ENCODE assay signal across 2 cellular contexts in the genomic region with DNA sequence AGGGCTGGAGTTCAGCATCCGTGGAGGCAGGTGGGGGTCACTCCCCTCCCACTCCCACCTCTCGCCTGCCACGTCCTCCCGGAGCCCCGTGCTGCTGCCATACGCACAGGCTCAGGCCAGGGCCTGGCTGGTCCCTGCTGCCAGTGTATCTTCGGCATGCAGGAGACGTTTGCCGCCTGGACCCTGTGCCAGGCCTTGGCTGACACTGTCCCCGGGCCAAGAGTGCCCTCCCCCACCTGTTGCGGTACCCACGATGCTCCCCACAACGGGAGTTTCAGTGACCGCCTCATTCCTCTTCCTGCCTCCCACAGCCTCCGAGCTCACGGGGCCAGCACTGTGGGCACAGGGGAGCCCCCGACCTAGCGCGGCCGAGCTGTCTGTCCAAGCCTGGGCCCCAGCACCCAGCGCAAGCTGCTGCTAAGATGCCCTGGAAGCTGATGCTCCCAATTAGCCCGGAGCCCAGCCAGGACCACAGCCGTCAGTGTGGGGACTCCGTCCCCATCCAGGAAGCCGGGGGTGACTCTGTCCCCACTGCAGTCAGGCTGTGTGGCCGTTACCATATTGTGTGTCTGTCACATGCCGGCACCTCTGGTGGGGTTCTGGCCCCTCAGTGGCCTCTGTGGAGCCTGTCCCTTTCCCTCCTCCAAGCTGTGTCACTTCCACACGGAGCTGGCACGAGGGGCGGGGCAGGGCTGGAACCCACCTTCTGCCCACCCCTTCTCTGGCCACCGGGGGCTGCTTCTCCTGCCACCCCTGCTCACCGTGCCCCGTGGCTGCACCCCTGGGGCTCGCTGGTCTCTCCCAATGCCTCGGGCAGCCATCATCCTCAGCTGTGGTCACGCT.
TF ChIP-seq lines count a peak whose summit lies in the region.

No MANE protein-coding gene starts in this region.

TF ChIP-seq in SK-N-SH, 30 proteins besides CTCF, POLR2A, EP300 and RAD21 (continued from another document):
- TF ChIP-seq, protein P1, sequence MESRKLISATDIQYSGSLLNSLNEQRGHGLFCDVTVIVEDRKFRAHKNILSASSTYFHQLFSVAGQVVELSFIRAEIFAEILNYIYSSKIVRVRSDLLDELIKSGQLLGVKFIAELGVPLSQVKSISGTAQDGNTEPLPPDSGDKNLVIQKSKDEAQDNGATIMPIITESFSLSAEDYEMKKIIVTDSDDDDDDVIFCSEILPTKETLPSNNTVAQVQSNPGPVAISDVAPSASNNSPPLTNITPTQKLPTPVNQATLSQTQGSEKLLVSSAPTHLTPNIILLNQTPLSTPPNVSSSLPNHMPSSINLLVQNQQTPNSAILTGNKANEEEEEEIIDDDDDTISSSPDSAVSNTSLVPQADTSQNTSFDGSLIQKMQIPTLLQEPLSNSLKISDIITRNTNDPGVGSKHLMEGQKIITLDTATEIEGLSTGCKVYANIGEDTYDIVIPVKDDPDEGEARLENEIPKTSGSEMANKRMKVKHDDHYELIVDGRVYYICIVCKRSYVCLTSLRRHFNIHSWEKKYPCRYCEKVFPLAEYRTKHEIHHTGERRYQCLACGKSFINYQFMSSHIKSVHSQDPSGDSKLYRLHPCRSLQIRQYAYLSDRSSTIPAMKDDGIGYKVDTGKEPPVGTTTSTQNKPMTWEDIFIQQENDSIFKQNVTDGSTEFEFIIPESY (IDR thresholded peaks at IDR 0.05; ENCODE audit: borderline replicate concordance, low read depth): no peak
- TF ChIP-seq POLR2AphosphoS5 (IDR thresholded peaks at IDR 0.05; ENCODE audit: low read depth, low read length) (no peak), NRF1 (IDR thresholded peaks at IDR 0.05; ENCODE audit: low read depth, low read length) (no peak), NFIC (IDR thresholded peaks at IDR 0.05; ENCODE audit: borderline replicate concordance) (no peak), TCF12 (IDR thresholded peaks at IDR 0.05) (no peak), YY1 (IDR thresholded peaks at IDR 0.05; ENCODE audit: low read depth) (no peak), FOXM1 (IDR thresholded peaks at IDR 0.05; ENCODE audit: low read depth) (no peak), MEF2A (IDR thresholded peaks at IDR 0.05; ENCODE audit: borderline replicate concordance, low read depth) (no peak)
TF ChIP-seq in SK-N-SH: peak in this region for 0.

TF ChIP-seq in SK-N-SH treated with all-trans-retinoic acid at 6 μM for 48 hours, 23 proteins besides CTCF, POLR2A, EP300 and RAD21 (continued from another document):
- TF ChIP-seq, protein P2, sequence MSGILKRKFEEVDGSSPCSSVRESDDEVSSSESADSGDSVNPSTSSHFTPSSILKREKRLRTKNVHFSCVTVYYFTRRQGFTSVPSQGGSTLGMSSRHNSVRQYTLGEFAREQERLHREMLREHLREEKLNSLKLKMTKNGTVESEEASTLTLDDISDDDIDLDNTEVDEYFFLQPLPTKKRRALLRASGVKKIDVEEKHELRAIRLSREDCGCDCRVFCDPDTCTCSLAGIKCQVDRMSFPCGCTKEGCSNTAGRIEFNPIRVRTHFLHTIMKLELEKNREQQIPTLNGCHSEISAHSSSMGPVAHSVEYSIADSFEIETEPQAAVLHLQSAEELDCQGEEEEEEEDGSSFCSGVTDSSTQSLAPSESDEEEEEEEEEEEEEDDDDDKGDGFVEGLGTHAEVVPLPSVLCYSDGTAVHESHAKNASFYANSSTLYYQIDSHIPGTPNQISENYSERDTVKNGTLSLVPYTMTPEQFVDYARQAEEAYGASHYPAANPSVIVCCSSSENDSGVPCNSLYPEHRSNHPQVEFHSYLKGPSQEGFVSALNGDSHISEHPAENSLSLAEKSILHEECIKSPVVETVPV (CRISPR knock-in tag; IDR thresholded peaks at IDR 0.05): no peak
- TF ChIP-seq ZNF565 (CRISPR knock-in tag; conservative IDR thresholded peaks at IDR 0.05; ENCODE audit: low read depth) (no peak), ESRRG (CRISPR knock-in tag; IDR thresholded peaks at IDR 0.05) (no peak), PPARA (CRISPR knock-in tag; IDR thresholded peaks at IDR 0.05; ENCODE audit: borderline replicate concordance) (no peak), ISL1 (CRISPR knock-in tag; IDR thresholded peaks at IDR 0.05) (no peak), ZC3H10 (CRISPR knock-in tag; IDR thresholded peaks at IDR 0.05) (no peak), ZNF8 (CRISPR knock-in tag; IDR thresholded peaks at IDR 0.05) (no peak), ZNF70 (CRISPR knock-in tag; IDR thresholded peaks at IDR 0.05) (no peak), TCF4 (CRISPR knock-in tag; IDR thresholded peaks at IDR 0.05; ENCODE audit: borderline replicate concordance) (no peak), TOX (CRISPR knock-in tag; IDR thresholded peaks at IDR 0.05; ENCODE audit: borderline replicate concordance) (no peak), ZFP3 (CRISPR knock-in tag; IDR thresholded peaks at IDR 0.05) (no peak), OSR1 (CRISPR knock-in tag; IDR thresholded peaks at IDR 0.05) (no peak), GLIS3 (CRISPR knock-in tag; IDR thresholded peaks at IDR 0.05) (no peak)
- TF ChIP-seq, protein P3, sequence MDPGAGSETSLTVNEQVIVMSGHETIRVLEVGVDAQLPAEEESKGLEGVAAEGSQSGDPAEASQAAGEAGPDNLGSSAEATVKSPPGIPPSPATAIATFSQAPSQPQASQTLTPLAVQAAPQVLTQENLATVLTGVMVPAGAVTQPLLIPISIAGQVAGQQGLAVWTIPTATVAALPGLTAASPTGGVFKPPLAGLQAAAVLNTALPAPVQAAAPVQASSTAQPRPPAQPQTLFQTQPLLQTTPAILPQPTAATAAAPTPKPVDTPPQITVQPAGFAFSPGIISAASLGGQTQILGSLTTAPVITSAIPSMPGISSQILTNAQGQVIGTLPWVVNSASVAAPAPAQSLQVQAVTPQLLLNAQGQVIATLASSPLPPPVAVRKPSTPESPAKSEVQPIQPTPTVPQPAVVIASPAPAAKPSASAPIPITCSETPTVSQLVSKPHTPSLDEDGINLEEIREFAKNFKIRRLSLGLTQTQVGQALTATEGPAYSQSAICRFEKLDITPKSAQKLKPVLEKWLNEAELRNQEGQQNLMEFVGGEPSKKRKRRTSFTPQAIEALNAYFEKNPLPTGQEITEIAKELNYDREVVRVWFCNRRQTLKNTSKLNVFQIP (CRISPR knock-in tag; IDR thresholded peaks at IDR 0.05; ENCODE audit: borderline replicate concordance, low read depth): no peak
- TF ChIP-seq, protein P4, sequence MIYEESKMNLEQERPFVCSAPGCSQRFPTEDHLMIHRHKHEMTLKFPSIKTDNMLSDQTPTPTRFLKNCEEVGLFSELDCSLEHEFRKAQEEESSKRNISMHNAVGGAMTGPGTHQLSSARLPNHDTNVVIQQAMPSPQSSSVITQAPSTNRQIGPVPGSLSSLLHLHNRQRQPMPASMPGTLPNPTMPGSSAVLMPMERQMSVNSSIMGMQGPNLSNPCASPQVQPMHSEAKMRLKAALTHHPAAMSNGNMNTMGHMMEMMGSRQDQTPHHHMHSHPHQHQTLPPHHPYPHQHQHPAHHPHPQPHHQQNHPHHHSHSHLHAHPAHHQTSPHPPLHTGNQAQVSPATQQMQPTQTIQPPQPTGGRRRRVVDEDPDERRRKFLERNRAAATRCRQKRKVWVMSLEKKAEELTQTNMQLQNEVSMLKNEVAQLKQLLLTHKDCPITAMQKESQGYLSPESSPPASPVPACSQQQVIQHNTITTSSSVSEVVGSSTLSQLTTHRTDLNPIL (CRISPR knock-in tag; IDR thresholded peaks at IDR 0.05; ENCODE audit: low read depth): no peak
- TF ChIP-seq, protein P5, sequence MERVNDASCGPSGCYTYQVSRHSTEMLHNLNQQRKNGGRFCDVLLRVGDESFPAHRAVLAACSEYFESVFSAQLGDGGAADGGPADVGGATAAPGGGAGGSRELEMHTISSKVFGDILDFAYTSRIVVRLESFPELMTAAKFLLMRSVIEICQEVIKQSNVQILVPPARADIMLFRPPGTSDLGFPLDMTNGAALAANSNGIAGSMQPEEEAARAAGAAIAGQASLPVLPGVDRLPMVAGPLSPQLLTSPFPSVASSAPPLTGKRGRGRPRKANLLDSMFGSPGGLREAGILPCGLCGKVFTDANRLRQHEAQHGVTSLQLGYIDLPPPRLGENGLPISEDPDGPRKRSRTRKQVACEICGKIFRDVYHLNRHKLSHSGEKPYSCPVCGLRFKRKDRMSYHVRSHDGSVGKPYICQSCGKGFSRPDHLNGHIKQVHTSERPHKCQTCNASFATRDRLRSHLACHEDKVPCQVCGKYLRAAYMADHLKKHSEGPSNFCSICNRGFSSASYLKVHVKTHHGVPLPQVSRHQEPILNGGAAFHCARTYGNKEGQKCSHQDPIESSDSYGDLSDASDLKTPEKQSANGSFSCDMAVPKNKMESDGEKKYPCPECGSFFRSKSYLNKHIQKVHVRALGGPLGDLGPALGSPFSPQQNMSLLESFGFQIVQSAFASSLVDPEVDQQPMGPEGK (CRISPR knock-in tag; IDR thresholded peaks at IDR 0.05; ENCODE audit: borderline replicate concordance): no peak
